Comparison of ENCODE assay signal across 27 cellular contexts in genomic region chr16:879986-880385, GRCh38.
DNase-seq lines count a peak whose midpoint lies in the region; ATAC-seq and TF ChIP-seq lines count a peak whose summit lies in the region.
"Had no signal": no experiment of that assay in that cellular context is flagged by ENCODE, and none has a peak within 500 bp of the region (broad histone marks: within the 10 kb centered on the region; RNA-seq: fewer than 3 reads in every experiment).

No MANE protein-coding gene starts in this region.

- H3K9me3 ChIP-seq in neuronal stem cell (replicated peaks in 1 of 2; ENCODE audit: control insufficient read depth in 2 of 2, insufficient read depth in 1 of 2, low read depth in 1 of 2, low read length in 2 of 2), result peaks cover 0 to 13% of the 10 kb centered on the region in 2 donors

- H2BK5ac ChIP-seq in neuronal stem cell (ENCODE audit: low read length), result no peak overlapping the region

- H3K14ac ChIP-seq in neuronal stem cell (ENCODE audit: low read length), result peak overlapping the region; percentile 63

- H3K27me3 Mint-ChIP-seq in chondrocyte (ENCODE audit: low read depth), result no peaks in the 10 kb centered on the region

- no peaks in the 10 kb centered on the region for H3K79me1 ChIP-seq in neuronal stem cell (ENCODE audit: low read depth, low read length)

- H3K4me1 ChIP-seq in neuronal stem cell (ENCODE audit: control insufficient read depth in 2 of 2, insufficient read depth in 1 of 2, low read depth in 1 of 2, low read length in 2 of 2), result no peaks in the 10 kb centered on the region
- H3K4me1 ChIP-seq: SJSA1 had no signal

- H3K4me3 Mint-ChIP-seq in chondrocyte (ENCODE audit: unreplicated experiment), result no peak overlapping the region
- H3K4me3 Mint-ChIP-seq: CD8-positive, alpha-beta T cell; GM23338; H9 had no signal

- no peak overlapping the region for H3K9ac ChIP-seq in neuronal stem cell (ENCODE audit: low read depth, low read length, poor library complexity)

- H3K36me3 ChIP-seq in neuronal stem cell (replicated peaks in 1 of 2; ENCODE audit: control insufficient read depth in 2 of 2, insufficient read depth in 2 of 2, low read length in 2 of 2), result no peaks in the 10 kb centered on the region
- H3K36me3 ChIP-seq: SJSA1 had no signal

- H3K27me3 ChIP-seq in neuronal stem cell (ENCODE audit: control insufficient read depth in 3 of 3, insufficient read depth in 3 of 3, low read depth in 1 of 3, low read length in 3 of 3), result no peaks in the 10 kb centered on the region
- H3K27me3 ChIP-seq: SJSA1 had no signal

- DNase-seq in Right ventricle myocardium superior, result peak; percentile 29
- no peak for DNase-seq in cardiac septum (ENCODE audit: low spot score)
- peak; percentile 92 for DNase-seq in chondrocyte (ENCODE audit: low spot score)
- no peak for DNase-seq in neuronal stem cell (ENCODE audit: low spot score)
- no peak for DNase-seq in NCI-H345 treated with DMSO at 0.1 percent for 48 hours (lab: John Stamatoyannopoulos, UW; ENCODE audit: unreplicated experiment)
- DNase-seq in activated CD8-positive, alpha-beta memory T cell treated with anti-CD3 and anti-CD28 coated beads, Interleukin-2, amount 50 U/mL, for 48 hours, result no peak
- DNase-seq in NCI-H2196 (lab: John Stamatoyannopoulos, UW; ENCODE audit: unreplicated experiment), result no peak
- DNase-seq: C1 segment of cervical spinal cord; CD8-positive, alpha-beta T cell; DMS 273 treated with DMSO at 0.1 percent for 48 hours; DMS79; EL; GDM1; H9; Kasumi-1; NCI-H1092 treated with DMSO at 0.1 percent for 48 hours; NCI-H1436; NCI-H187; NCI-H2081 treated with DMSO at 0.1 percent for 48 hours; NCI-H2171; NCI-H446; NCI-H524 treated with DMSO at 0.1 percent for 48 hours; NCI-H774 had no signal

- no peak overlapping the region for H3K4ac ChIP-seq in neuronal stem cell (ENCODE audit: low read length)

- H3K18ac ChIP-seq in neuronal stem cell (ENCODE audit: low read length), result peak overlapping the region; percentile 59

- no peak overlapping the region for H2BK12ac ChIP-seq in neuronal stem cell (ENCODE audit: low read length)

- peaks cover 8% of the 10 kb centered on the region for H3K36me3 Mint-ChIP-seq in chondrocyte (ENCODE audit: low read depth)

- H3K4me1 Mint-ChIP-seq in chondrocyte (ENCODE audit: low read depth), result no peaks in the 10 kb centered on the region

- TF ChIP-seq CTCF in chondrocyte (IDR thresholded peaks at IDR 0.05), result no peak

- no peak overlapping the region for H4K8ac ChIP-seq in neuronal stem cell (ENCODE audit: low read depth, low read length)

- H2AFZ ChIP-seq in neuronal stem cell (ENCODE audit: low read length), result no peak overlapping the region
- H2AFZ ChIP-seq: GM23338 had no signal

- no peak overlapping the region for H4K91ac ChIP-seq in neuronal stem cell (ENCODE audit: low read depth, low read length, poor library complexity)

- intact Hi-C loops in Right ventricle myocardium superior (cut with DNase I), result no loop called here
- intact Hi-C loops in cardiac septum (cut with DNase I), result no loop called here

- H3K9me3 Mint-ChIP-seq in chondrocyte (ENCODE audit: low read depth), result no peaks in the 10 kb centered on the region
- H3K9me3 Mint-ChIP-seq: CD8-positive, alpha-beta T cell; GM23338; H9 had no signal

- no peak overlapping the region for H2AK5ac ChIP-seq in neuronal stem cell (ENCODE audit: low read depth, low read length)

- H3K27ac ChIP-seq in neuronal stem cell (replicated peaks; ENCODE audit: low read length), result no peak overlapping the region
- H3K27ac ChIP-seq: SJSA1 had no signal

- H3K4me2 ChIP-seq in neuronal stem cell (ENCODE audit: insufficient read depth, low read length, poor library complexity, severe bottlenecking), result no peak overlapping the region
- H3K4me2 ChIP-seq: GM23338 had no signal

- H3K4me3 ChIP-seq in neuronal stem cell (ENCODE audit: low read length in 2 of 2), result no peak overlapping the region
- H3K4me3 ChIP-seq: GM12878, GM23338, K562, SJSA1 had no signal

- no peak overlapping the region for H2BK120ac ChIP-seq in neuronal stem cell (ENCODE audit: low read depth, low read length)

- H3K27ac Mint-ChIP-seq in chondrocyte (ENCODE audit: unreplicated experiment), result no peak overlapping the region
- H3K27ac Mint-ChIP-seq: CD8-positive, alpha-beta T cell; GM23338; H9 had no signal

- no peak overlapping the region for H3K23ac ChIP-seq in neuronal stem cell (ENCODE audit: low read depth, low read length, poor library complexity)

- no peak overlapping the region for H2BK15ac ChIP-seq in neuronal stem cell (ENCODE audit: low read length)

- no CpG with 5 or more reads among the region's 16 CpGs for WGBS in neuronal stem cell (ENCODE audit: extremely low coverage in 2 of 2, insufficient read length in 2 of 2, insufficient replicate concordance in 1 of 2), 2 donors

- no peak for ATAC-seq in Right ventricle myocardium superior (ENCODE audit: poor library complexity)
- ATAC-seq: CD8-positive, alpha-beta T cell; GM12878; GM23338; K562 had no signal

Comparison
In these comparisons a context has a peak if more than half of its experiments do, and no peak if none do; other contexts are left out.
1. DNase-seq: peak in Right ventricle myocardium superior (single experiment) and chondrocyte (single experiment); none in cardiac septum (single experiment), neuronal stem cell (single experiment), NCI-H345 treated with DMSO at 0.1 percent for 48 hours (single experiment), activated CD8-positive, alpha-beta memory T cell treated with anti-CD3 and anti-CD28 coated beads, Interleukin-2, amount 50 U/mL, for 48 hours (single experiment) and NCI-H2196 (single experiment).